ENCODE assay signal across 1 cellular context in the genomic region with DNA sequence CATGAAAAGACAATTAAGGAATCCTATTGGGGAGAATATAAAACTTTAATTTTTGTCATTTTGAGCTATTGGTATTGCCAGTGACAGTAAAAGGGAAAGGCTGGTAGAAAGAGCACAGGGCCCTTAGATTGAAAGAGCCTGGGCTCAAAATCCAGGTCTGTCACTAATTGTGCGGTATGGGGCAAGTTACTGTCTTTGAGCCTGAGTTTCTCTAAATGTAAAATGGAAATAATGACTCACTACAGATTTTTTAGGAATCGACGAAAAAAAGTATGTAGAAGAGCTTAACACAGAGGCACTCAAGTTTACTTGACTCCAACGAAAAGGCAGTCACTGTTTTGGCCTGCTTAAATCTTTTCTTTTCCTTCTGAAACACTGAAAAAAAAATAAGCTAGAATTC.
TF ChIP-seq lines count a peak whose summit lies in the region.

No MANE protein-coding gene starts in this region.

TF ChIP-seq in SK-N-SH treated with all-trans-retinoic acid at 6 μM for 48 hours, 23 proteins besides CTCF, POLR2A, EP300 and RAD21 (continued from another document):
- TF ChIP-seq POU6F1 (CRISPR knock-in tag; IDR thresholded peaks at IDR 0.05; ENCODE audit: borderline replicate concordance, low read depth): no peak
- no peak for TF ChIP-seq GLIS3 (CRISPR knock-in tag; IDR thresholded peaks at IDR 0.05)
- no peak for TF ChIP-seq ESRRG (CRISPR knock-in tag; IDR thresholded peaks at IDR 0.05)
- TF ChIP-seq OSR1 (CRISPR knock-in tag; IDR thresholded peaks at IDR 0.05): no peak
- no peak for TF ChIP-seq ZC3H10 (CRISPR knock-in tag; IDR thresholded peaks at IDR 0.05)
- no peak for TF ChIP-seq CSRNP3 (CRISPR knock-in tag; IDR thresholded peaks at IDR 0.05)
- TF ChIP-seq ARNTL (CRISPR knock-in tag; IDR thresholded peaks at IDR 0.05; ENCODE audit: borderline replicate concordance, low read depth): no peak
- TF ChIP-seq ZNF70 (CRISPR knock-in tag; IDR thresholded peaks at IDR 0.05): no peak
- TF ChIP-seq TOX (CRISPR knock-in tag; IDR thresholded peaks at IDR 0.05; ENCODE audit: borderline replicate concordance): no peak
